In genomic region chr19:47152632-47153031, GRCh38 we compare ENCODE assay signal across 11 cellular contexts. TPM values are rescaled to one million over a fixed set of nuclear protein-coding genes. Genes with fewer than 3 reads are reported as not detected.
A peak's percentile ranks its signal among the peaks of the same experiment; 100 is the strongest.
DNase-seq lines count a peak whose midpoint lies in the region; ATAC-seq and TF ChIP-seq lines count a peak whose summit lies in the region.
"Had no signal": no experiment of that assay in that cellular context is flagged by ENCODE, and none has a peak within 500 bp of the region (broad histone marks: within the 10 kb centered on the region; RNA-seq: fewer than 3 reads in every experiment).

No MANE protein-coding gene starts in this region.

- DNase-seq in SIG-M5 treated with dmso at 0.1 percent for 504 hours (lab: John Stamatoyannopoulos, UW; ENCODE audit: unreplicated experiment) (peak; percentile 43), SIG-M5 (lab: John Stamatoyannopoulos, UW) (no peak), RWPE2 (ENCODE audit: low spot score) (no peak), iPS-NIHi11 (ENCODE audit: low spot score) (peak; percentile 29), occipital lobe (lab: John Stamatoyannopoulos, UW) (no peak)
- no peak for DNase-seq in stimulated activated effector memory CD8-positive, alpha-beta T cell treated with anti-CD3 and anti-CD28 coated beads, Interleukin-12 subunit alpha, Interleukin-12 subunit beta, amount 100 ng/mL, for 72 hours (ENCODE audit: low spot score in 2 of 2)
- DNase-seq in activated CD4-positive, alpha-beta T cell treated with anti-CD3 and anti-CD28 coated beads, Interleukin-2, amount 50 U/mL, for 4 hours: no peak
- DNase-seq: activated T-cell treated with anti-CD3 and anti-CD28 coated beads, Interleukin-2, amount 50 U/mL, for 48 hours; NCI-H446 treated with DMSO at 0.1 percent for 48 hours; RPMI8226 had no signal

- H3K9me3 Mint-ChIP-seq in stimulated activated effector memory CD8-positive, alpha-beta T cell treated with anti-CD3 and anti-CD28 coated beads, Interleukin-12 subunit alpha, Interleukin-12 subunit beta, amount 100 ng/mL, for 72 hours: no peaks in the 10 kb centered on the region

- peaks cover 93% of the 10 kb centered on the region for H3K36me3 ChIP-seq in RWPE2 (ENCODE audit: low read depth)

- H3K4me1 ChIP-seq in RWPE2 (ENCODE audit: insufficient read depth, poor library complexity, severe bottlenecking): peaks cover 29% of the 10 kb centered on the region

- peak overlapping the region; percentile 62 for H3K27ac ChIP-seq in RWPE2 (ENCODE audit: poor library complexity, severe bottlenecking)

- H3K4me1 Mint-ChIP-seq in stimulated activated effector memory CD8-positive, alpha-beta T cell treated with anti-CD3 and anti-CD28 coated beads, Interleukin-12 subunit alpha, Interleukin-12 subunit beta, amount 100 ng/mL, for 72 hours: peaks cover 31% of the 10 kb centered on the region

- H3K36me3 Mint-ChIP-seq in stimulated activated effector memory CD8-positive, alpha-beta T cell treated with anti-CD3 and anti-CD28 coated beads, Interleukin-12 subunit alpha, Interleukin-12 subunit beta, amount 100 ng/mL, for 72 hours: peaks cover 99% of the 10 kb centered on the region

- no peaks in the 10 kb centered on the region for H3K27me3 ChIP-seq in RWPE2 (ENCODE audit: insufficient read depth, poor library complexity, severe bottlenecking)

- H3K27ac Mint-ChIP-seq in stimulated activated effector memory CD8-positive, alpha-beta T cell treated with anti-CD3 and anti-CD28 coated beads, Interleukin-12 subunit alpha, Interleukin-12 subunit beta, amount 100 ng/mL, for 72 hours: peak overlapping the region; percentile 13

- H3K4me3 ChIP-seq in RWPE2 (ENCODE audit: severe bottlenecking): no peak overlapping the region

- TF ChIP-seq CTCF in RWPE2 (IDR thresholded peaks at IDR 0.05; ENCODE audit: poor library complexity, severe bottlenecking): no peak

- ATAC-seq in RWPE2 (ENCODE audit: low read depth) (peak; percentile 88), GM18502 (IDR thresholded peaks at IDR 0.05; ENCODE audit: poor library complexity, unreplicated experiment) (no peak)
- ATAC-seq in stimulated activated effector memory CD8-positive, alpha-beta T cell treated with anti-CD3 and anti-CD28 coated beads, Interleukin-12 subunit alpha, Interleukin-12 subunit beta, amount 100 ng/mL, for 72 hours: no peak

- H3K4me3 Mint-ChIP-seq in stimulated activated effector memory CD8-positive, alpha-beta T cell treated with anti-CD3 and anti-CD28 coated beads, Interleukin-12 subunit alpha, Interleukin-12 subunit beta, amount 100 ng/mL, for 72 hours: no peak overlapping the region

- H3K9me3 ChIP-seq in RWPE2 (ENCODE audit: severe bottlenecking): no peaks in the 10 kb centered on the region

RNA-seq across cellular contexts. Expression of gene SAE1, which starts 22.0 kb away (rescaled TPM):
- total RNA-seq in occipital lobe: 76.3 TPM

RNA-seq across cellular contexts. Expression of gene ZC3H4, which starts 39.1 kb away (rescaled TPM):
- total RNA-seq in occipital lobe: 11.2 TPM

Comparison
In these comparisons a context has a peak if more than half of its experiments do, and no peak if none do; other contexts are left out.
1. DNase-seq: peak in SIG-M5 treated with dmso at 0.1 percent for 504 hours (single experiment) and iPS-NIHi11 (single experiment); none in SIG-M5 (single experiment), RWPE2 (single experiment), stimulated activated effector memory CD8-positive, alpha-beta T cell treated with anti-CD3 and anti-CD28 coated beads, Interleukin-12 subunit alpha, Interleukin-12 subunit beta, amount 100 ng/mL, for 72 hours (0 of 2), occipital lobe (single experiment) and activated CD4-positive, alpha-beta T cell treated with anti-CD3 and anti-CD28 coated beads, Interleukin-2, amount 50 U/mL, for 4 hours (0 of 2).